2 cellular contexts compared by ENCODE assay signal in genomic region chr9:124135813-124136365, GRCh38.
TF ChIP-seq lines count a peak whose summit lies in the region.

No MANE protein-coding gene starts in this region.

TF ChIP-seq in HEK293, 187 proteins besides CTCF, POLR2A, EP300 and RAD21 (continued from another document):
- TF ChIP-seq ZBTB17 (tag by site-specific recombination; IDR thresholded peaks at IDR 0.05) (peak; percentile 74), KLF10 (tag by site-specific recombination; IDR thresholded peaks at IDR 0.05) (no peak), ZNF211 (tag by site-specific recombination; IDR thresholded peaks at IDR 0.05; ENCODE audit: low read depth) (no peak)

TF ChIP-seq in H1, 55 proteins besides CTCF, POLR2A, EP300 and RAD21 (continued from another document):
- TF ChIP-seq RFX5 (IDR thresholded peaks at IDR 0.05; ENCODE audit: borderline replicate concordance, low read depth, low read length), result no peak
- no peak for TF ChIP-seq CREB1 (IDR thresholded peaks at IDR 0.05)
- TF ChIP-seq SP1 (IDR thresholded peaks at IDR 0.05; ENCODE audit: low read depth, low read length), result no peak
- TF ChIP-seq NRF1 (IDR thresholded peaks at IDR 0.05; ENCODE audit: low read depth, low read length), result no peak
- TF ChIP-seq JUN (IDR thresholded peaks at IDR 0.05; ENCODE audit: low read depth, low read length), result no peak
- no peak for TF ChIP-seq SIX5 (IDR thresholded peaks at IDR 0.05; ENCODE audit: low read depth, low read length)
- no peak for TF ChIP-seq KDM5A (IDR thresholded peaks at IDR 0.05; ENCODE audit: low read length)
- TF ChIP-seq PHF8 (conservative IDR thresholded peaks at IDR 0.05; ENCODE audit: low read depth, low read length), result no peak
- TF ChIP-seq TBP (IDR thresholded peaks at IDR 0.05; ENCODE audit: low read depth, low read length), result no peak
TF ChIP-seq in H1: peak in this region for 0.
